In the genomic region with DNA sequence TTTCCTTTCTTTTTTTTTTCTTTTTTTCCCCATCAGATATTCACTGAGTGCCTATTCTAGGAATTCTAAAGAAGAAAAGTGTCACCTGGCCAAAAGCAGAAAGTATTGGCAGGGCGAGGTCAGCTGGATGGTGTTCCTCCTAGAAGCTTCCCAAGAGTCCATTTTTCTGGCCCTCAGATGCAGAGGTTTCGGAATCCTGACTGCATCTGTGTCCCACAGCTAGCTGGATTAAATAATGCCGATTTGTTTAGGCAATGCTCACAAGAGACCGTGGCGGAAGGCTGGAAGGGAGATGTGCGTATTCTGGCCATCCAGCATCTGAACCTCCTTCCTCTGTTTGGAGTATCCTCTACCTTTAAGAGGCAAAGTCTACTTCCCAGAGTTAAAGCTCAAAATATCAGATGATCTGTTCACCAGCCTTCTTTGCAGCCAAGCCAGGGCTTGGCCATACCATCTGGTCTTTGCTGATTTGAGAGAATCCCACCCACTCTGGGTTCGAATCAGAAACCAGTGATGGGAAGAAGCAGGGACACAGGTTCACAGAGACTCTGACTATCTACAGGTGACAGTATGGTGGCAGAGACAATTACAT, we compare ENCODE assay signal across 19 cellular contexts. TPM values are rescaled to one million over a fixed set of nuclear protein-coding genes. Genes with fewer than 3 reads are reported as not detected.
A peak's percentile ranks its signal among the peaks of the same experiment; 100 is the strongest.
DNase-seq lines count a peak whose midpoint lies in the region; ATAC-seq and TF ChIP-seq lines count a peak whose summit lies in the region.
"Had no signal": no experiment of that assay in that cellular context is flagged by ENCODE, and none has a peak within 500 bp of the region (broad histone marks: within the 10 kb centered on the region; RNA-seq: fewer than 3 reads in every experiment).

No MANE protein-coding gene starts in this region.

- H4K20me1 ChIP-seq in smooth muscle cell (ENCODE audit: low read depth) = no peaks in the 10 kb centered on the region
- H4K20me1 ChIP-seq: BLaER1 had no signal

- TF ChIP-seq CTCF in left ventricle myocardium inferior (IDR thresholded peaks at IDR 0.05; ENCODE audit: borderline replicate concordance) = no peak
- no peak for TF ChIP-seq CTCF in parathyroid adenoma (IDR thresholded peaks at IDR 0.05)
- TF ChIP-seq CTCF in smooth muscle cell (IDR thresholded peaks at IDR 0.05; ENCODE audit: borderline replicate concordance, insufficient read depth, poor library complexity, severe bottlenecking) = no peak
- no peak for TF ChIP-seq CTCF in thyroid gland (IDR thresholded peaks at IDR 0.05)

- H3K9ac ChIP-seq in parathyroid adenoma (no peak overlapping the region), smooth muscle cell (ENCODE audit: low read depth) (no peak overlapping the region)
- H3K9ac ChIP-seq: BLaER1 had no signal

- no peak for TF ChIP-seq POLR2A in thyroid gland (IDR thresholded peaks at IDR 0.05)

- H3K36me3 ChIP-seq in left ventricle myocardium inferior (no peaks in the 10 kb centered on the region), parathyroid adenoma (ENCODE audit: control insufficient read depth, insufficient read depth, low read length) (no peaks in the 10 kb centered on the region), smooth muscle cell (ENCODE audit: low read depth) (no peaks in the 10 kb centered on the region), thyroid gland (no peaks in the 10 kb centered on the region)
- H3K36me3 ChIP-seq: BLaER1, SJSA1 had no signal

- no peak for DNase-seq in Right ventricle myocardium superior
- no peak for DNase-seq in cardiac septum (ENCODE audit: low spot score)
- DNase-seq in left ventricle myocardium inferior = no peak
- DNase-seq in smooth muscle cell (lab: John Stamatoyannopoulos, UW; ENCODE audit: unreplicated experiment) = no peak
- DNase-seq in NCI-H345 (lab: John Stamatoyannopoulos, UW) = no peak
- no peak for DNase-seq in thyroid gland
- DNase-seq: CD4-positive, CD25-positive, alpha-beta regulatory T cell; DND-41; NCI-H1092 treated with DMSO at 0.1 percent for 48 hours; NCI-H187 treated with DMSO at 0.1 percent for 48 hours; NCI-H2107; NCI-H446 treated with DMSO at 0.1 percent for 48 hours; NCI-H526 had no signal

- H3K4me3 ChIP-seq in left ventricle myocardium inferior = no peak overlapping the region
- H3K4me3 ChIP-seq in parathyroid adenoma (ENCODE audit: low read depth, low read length) = no peak overlapping the region
- no peak overlapping the region for H3K4me3 ChIP-seq in smooth muscle cell
- no peak overlapping the region for H3K4me3 ChIP-seq in thyroid gland (replicated peaks in 1 of 3)
- H3K4me3 ChIP-seq: BLaER1, SJSA1 had no signal

- no peaks in the 10 kb centered on the region for H3K27me3 ChIP-seq in left ventricle myocardium inferior (ENCODE audit: low read depth)
- no peaks in the 10 kb centered on the region for H3K27me3 ChIP-seq in parathyroid adenoma (ENCODE audit: control insufficient read depth, insufficient read depth, low read length)
- H3K27me3 ChIP-seq in smooth muscle cell (ENCODE audit: low read depth) = peaks cover 18% of the 10 kb centered on the region
- H3K27me3 ChIP-seq in thyroid gland = no peaks in the 10 kb centered on the region

- WGBS in smooth muscle cell (ENCODE audit: low lambda C conversion rate) = 94% methylated on average over 7 of the region's 7 CpGs
- 80 to 92% methylated on average over 7 of the region's 7 CpGs for WGBS in thyroid gland, 2 donors

- peak; percentile 35 for ATAC-seq in Right ventricle myocardium superior (ENCODE audit: poor library complexity)
- ATAC-seq in HG02678 (IDR thresholded peaks at IDR 0.05; ENCODE audit: unreplicated experiment) = no peak
- ATAC-seq: HCT116 had no signal

- H2AFZ ChIP-seq in parathyroid adenoma (no peak overlapping the region), smooth muscle cell (ENCODE audit: low read depth) (no peak overlapping the region)

- H3K4me2 ChIP-seq in parathyroid adenoma (ENCODE audit: low read length) (peak overlapping the region; percentile 31), smooth muscle cell (peak overlapping the region; percentile 25)
- H3K4me2 ChIP-seq: BLaER1 had no signal

- H3K79me2 ChIP-seq in parathyroid adenoma (no peaks in the 10 kb centered on the region), smooth muscle cell (ENCODE audit: low read depth) (no peaks in the 10 kb centered on the region)

- intact Hi-C loops in Right ventricle myocardium superior (cut with DNase I) = loop anchor here (10.0 kb wide), 1 partner anchor 66 kb away; no protein-coding TSS in a partner anchor
- intact Hi-C loops in cardiac septum (cut with DNase I) = loop anchor here (10.0 kb wide), 2 partner anchors 236 to 476 kb away; a partner anchor contains a TSS
- intact Hi-C loops in left ventricle myocardium inferior (cut with micrococcal nuclease) = no loop called here
- intact Hi-C loops in thyroid gland (cut with DNase I) = no loop called here

- H3F3A ChIP-seq in smooth muscle cell (ENCODE audit: low read depth) = no peaks in the 10 kb centered on the region

- peak overlapping the region; percentile 27 for H3K27ac ChIP-seq in left ventricle myocardium inferior (replicated peaks)
- peak overlapping the region; percentile 72 for H3K27ac ChIP-seq in parathyroid adenoma
- no peak overlapping the region for H3K27ac ChIP-seq in smooth muscle cell (ENCODE audit: low read depth)
- no peak overlapping the region for H3K27ac ChIP-seq in thyroid gland
- H3K27ac ChIP-seq: BLaER1, HL-60, SJSA1 had no signal

- H3K4me1 ChIP-seq in left ventricle myocardium inferior (peaks cover 7% of the 10 kb centered on the region), parathyroid adenoma (no peaks in the 10 kb centered on the region), smooth muscle cell (ENCODE audit: low read depth) (no peaks in the 10 kb centered on the region), thyroid gland (peaks cover 6% of the 10 kb centered on the region in 2 donors)

- no peaks in the 10 kb centered on the region for H3K9me3 ChIP-seq in left ventricle myocardium inferior (replicated peaks)
- H3K9me3 ChIP-seq in parathyroid adenoma (ENCODE audit: control insufficient read depth, low read length) = no peaks in the 10 kb centered on the region
- H3K9me3 ChIP-seq in smooth muscle cell (replicated peaks; ENCODE audit: low read depth) = no peaks in the 10 kb centered on the region
- no peaks in the 10 kb centered on the region for H3K9me3 ChIP-seq in thyroid gland
- H3K9me3 ChIP-seq: BLaER1, SJSA1 had no signal

RNA-seq across cellular contexts. Expression of a gene that starts 5.4 kb away (rescaled TPM):
- total RNA-seq in Right ventricle myocardium superior (18.7 TPM), cardiac septum (7.4 TPM), left ventricle myocardium inferior (14.9 TPM), smooth muscle cell (5.3 and 7.8 TPM in 2 replicates), thyroid gland (10 to 100 TPM; 14.8 to 30.4 (median 22.2) TPM)
- 2.7 and 5.7 TPM in 2 replicates for polyA plus RNA-seq in smooth muscle cell

Comparison
In these comparisons a context has a peak if more than half of its experiments do, and no peak if none do; other contexts are left out.
1. intact Hi-C loops: an anchor here in Right ventricle myocardium superior (10.0 kb wide) and cardiac septum (10.0 kb wide); none called in left ventricle myocardium inferior and thyroid gland.
2. H3K27ac ChIP-seq: peak in left ventricle myocardium inferior (single experiment) and parathyroid adenoma (single experiment); none in smooth muscle cell (single experiment) and thyroid gland (0 of 3).